In the genomic region with DNA sequence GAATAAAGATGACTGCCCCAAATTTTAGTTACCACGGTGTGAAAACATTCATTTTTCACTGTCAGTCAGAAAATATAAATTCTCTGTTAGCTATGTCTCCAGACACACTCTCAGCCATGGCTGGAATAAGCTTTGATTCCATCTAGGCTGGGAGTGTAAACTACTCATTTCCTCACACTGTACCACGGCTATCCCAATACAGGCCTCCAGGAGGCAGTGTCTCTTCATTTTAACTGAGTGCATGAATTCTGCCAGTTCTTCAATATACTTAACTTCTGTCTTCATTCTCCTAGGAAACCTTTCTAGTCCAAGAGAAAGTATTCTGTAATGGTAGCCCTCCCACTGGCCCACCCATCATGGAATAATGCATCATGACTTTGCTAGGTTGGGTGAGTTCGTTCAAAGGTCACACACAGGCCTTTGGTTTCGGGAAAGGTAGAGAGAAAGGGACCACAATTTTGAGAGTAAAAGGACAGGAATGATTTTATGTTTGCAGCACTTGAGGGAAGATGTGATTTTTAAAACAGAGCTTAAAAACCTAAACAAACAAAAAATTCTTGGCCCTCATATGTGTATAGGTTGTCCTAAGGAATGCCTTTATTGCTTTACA, we compare ENCODE assay signal across 9 cellular contexts.
A peak's percentile ranks its signal among the peaks of the same experiment; 100 is the strongest.
DNase-seq lines count a peak whose midpoint lies in the region; ATAC-seq and TF ChIP-seq lines count a peak whose summit lies in the region.
"Had no signal": no experiment of that assay in that cellular context is flagged by ENCODE, and none has a peak within 500 bp of the region (broad histone marks: within the 10 kb centered on the region; RNA-seq: fewer than 3 reads in every experiment).

No MANE protein-coding gene starts in this region.

- H3K27me3 ChIP-seq in CD8-positive, alpha-beta T cell (ENCODE audit: insufficient read depth, low read length): no peaks in the 10 kb centered on the region

- H3K9me3 Mint-ChIP-seq in CD8-positive, alpha-beta T cell: no peaks in the 10 kb centered on the region
- H3K9me3 Mint-ChIP-seq in activated naive CD8-positive, alpha-beta T cell treated with anti-CD3 and anti-CD28 coated beads, Interleukin-2, amount 50 U/mL, for 24 hours: no peaks in the 10 kb centered on the region
- H3K9me3 Mint-ChIP-seq: stimulated activated naive CD8-positive, alpha-beta T cell treated with anti-CD3 and anti-CD28 coated beads, Interleukin-15, Interleukin-2, amounts not matched to agents 100 ng/mL and 50 ng/mL, for 24 hours had no signal

- POLR2A ChIA-PET in CD8-positive, alpha-beta T cell (lab: Charles Lee): no interaction called here

- no peak overlapping the region for H3K27ac Mint-ChIP-seq in CD8-positive, alpha-beta T cell
- no peak overlapping the region for H3K27ac Mint-ChIP-seq in activated naive CD8-positive, alpha-beta T cell treated with anti-CD3 and anti-CD28 coated beads, Interleukin-2, amount 50 U/mL, for 24 hours
- H3K27ac Mint-ChIP-seq: stimulated activated naive CD8-positive, alpha-beta T cell treated with anti-CD3 and anti-CD28 coated beads, Interleukin-15, Interleukin-2, amounts not matched to agents 100 ng/mL and 50 ng/mL, for 24 hours had no signal

- intact Hi-C loops in CD8-positive, alpha-beta T cell (cut with DNase I, micrococcal nuclease): no loop called here
- intact Hi-C loops in left ventricle myocardium superior (cut with micrococcal nuclease) (loop anchor here (10.0 kb wide), 2 partner anchors 143 to 293 kb away; no protein-coding TSS in a partner anchor), sciatic nerve (cut with DNase I) (no loop called here)

- peak in 1 of 7 experiments; percentile 16 for DNase-seq in CD8-positive, alpha-beta T cell
- DNase-seq in NCI-H2029 treated with DMSO at 0.1 percent for 48 hours (lab: John Stamatoyannopoulos, UW) (peak; percentile 38), left ventricle myocardium superior (peak; percentile 35), sciatic nerve (ENCODE audit: low spot score) (peak; percentile 79), cerebellar nuclear complex (lab: John Stamatoyannopoulos, UW) (no peak)
- DNase-seq in activated naive CD8-positive, alpha-beta T cell treated with anti-CD3 and anti-CD28 coated beads, Interleukin-2, amount 50 U/mL, for 24 hours: peak; percentile 27

- H3K4me3 Mint-ChIP-seq in CD8-positive, alpha-beta T cell: no peak overlapping the region
- no peak overlapping the region for H3K4me3 Mint-ChIP-seq in activated naive CD8-positive, alpha-beta T cell treated with anti-CD3 and anti-CD28 coated beads, Interleukin-2, amount 50 U/mL, for 24 hours
- H3K4me3 Mint-ChIP-seq: stimulated activated naive CD8-positive, alpha-beta T cell treated with anti-CD3 and anti-CD28 coated beads, Interleukin-15, Interleukin-2, amounts not matched to agents 100 ng/mL and 50 ng/mL, for 24 hours had no signal

- H3K36me3 ChIP-seq in CD8-positive, alpha-beta T cell (ENCODE audit: insufficient read depth, low read length): no peaks in the 10 kb centered on the region

- no peaks in the 10 kb centered on the region for H3K27me3 Mint-ChIP-seq in CD8-positive, alpha-beta T cell (ENCODE audit: low read depth)
- no peaks in the 10 kb centered on the region for H3K27me3 Mint-ChIP-seq in activated naive CD8-positive, alpha-beta T cell treated with anti-CD3 and anti-CD28 coated beads, Interleukin-2, amount 50 U/mL, for 24 hours
- H3K27me3 Mint-ChIP-seq: stimulated activated naive CD8-positive, alpha-beta T cell treated with anti-CD3 and anti-CD28 coated beads, Interleukin-15, Interleukin-2, amounts not matched to agents 100 ng/mL and 50 ng/mL, for 24 hours had no signal

- no peaks in the 10 kb centered on the region for H3K4me1 Mint-ChIP-seq in CD8-positive, alpha-beta T cell (ENCODE audit: low read depth)
- H3K4me1 Mint-ChIP-seq in activated naive CD8-positive, alpha-beta T cell treated with anti-CD3 and anti-CD28 coated beads, Interleukin-2, amount 50 U/mL, for 24 hours: no peaks in the 10 kb centered on the region

- no peaks in the 10 kb centered on the region for H3K36me3 Mint-ChIP-seq in CD8-positive, alpha-beta T cell
- no peaks in the 10 kb centered on the region for H3K36me3 Mint-ChIP-seq in activated naive CD8-positive, alpha-beta T cell treated with anti-CD3 and anti-CD28 coated beads, Interleukin-2, amount 50 U/mL, for 24 hours (ENCODE audit: low read depth)

- H3K4me3 ChIP-seq in CD8-positive, alpha-beta T cell (ENCODE audit: low read depth, low read length): no peak overlapping the region

- CTCF ChIA-PET in CD8-positive, alpha-beta T cell (lab: Charles Lee): interaction anchor here (1.0 to 1.8 kb wide), 2 partner anchors 12 to 38 kb away, joined by 3 to 4 read pairs; no protein-coding TSS in a partner anchor

- no peak for ATAC-seq in CD8-positive, alpha-beta T cell
- peak; percentile 95 for ATAC-seq in GM18511 (IDR thresholded peaks at IDR 0.05; ENCODE audit: unreplicated experiment)
- peak; percentile 83 for ATAC-seq in HG02970 (IDR thresholded peaks at IDR 0.05; ENCODE audit: low FRiP score, unreplicated experiment)
- ATAC-seq in activated naive CD8-positive, alpha-beta T cell treated with anti-CD3 and anti-CD28 coated beads, Interleukin-2, amount 50 U/mL, for 24 hours: peak; percentile 54
- peak; percentile 71 for ATAC-seq in left ventricle myocardium superior
- peak; percentile 88 for ATAC-seq in sciatic nerve

- peak; percentile 49 for TF ChIP-seq CTCF in CD8-positive, alpha-beta T cell (IDR thresholded peaks at IDR 0.05)

- no peak overlapping the region for H3K27ac ChIP-seq in CD8-positive, alpha-beta T cell (ENCODE audit: low read depth, low read length)

- H3K4me1 ChIP-seq in CD8-positive, alpha-beta T cell (ENCODE audit: insufficient read depth, low read length): no peaks in the 10 kb centered on the region

- no peaks in the 10 kb centered on the region for H3K9me3 ChIP-seq in CD8-positive, alpha-beta T cell (ENCODE audit: low read length)

Comparison
In these comparisons a context has a peak if more than half of its experiments do, and no peak if none do; other contexts are left out.
1. DNase-seq: peak in NCI-H2029 treated with DMSO at 0.1 percent for 48 hours (single experiment), activated naive CD8-positive, alpha-beta T cell treated with anti-CD3 and anti-CD28 coated beads, Interleukin-2, amount 50 U/mL, for 24 hours (single experiment), left ventricle myocardium superior (single experiment) and sciatic nerve (single experiment); none in cerebellar nuclear complex (0 of 2).